ENCODE assay signal across 2 cellular contexts in the genomic region with DNA sequence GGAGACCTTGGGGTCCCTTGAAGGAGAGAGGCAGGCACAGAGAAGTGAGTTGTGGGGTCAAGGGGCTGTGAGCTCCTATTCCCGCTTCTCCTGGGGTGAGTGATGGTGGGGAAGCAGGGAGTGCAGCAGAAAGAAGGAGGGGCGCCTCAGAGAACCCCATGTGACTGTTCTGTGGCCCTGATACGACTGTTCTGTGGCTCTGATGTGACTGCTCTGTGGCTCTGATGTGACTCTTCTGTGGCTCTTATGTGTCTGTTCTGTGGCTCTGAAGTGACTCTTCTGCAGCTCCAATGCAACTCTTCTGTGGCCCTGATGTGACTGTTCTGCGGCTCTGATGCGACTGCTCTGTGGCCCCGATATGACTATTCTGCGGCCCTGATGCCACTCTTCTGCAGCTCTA.
TF ChIP-seq lines count a peak whose summit lies in the region.

No MANE protein-coding gene starts in this region.

TF ChIP-seq in IMR-90, 13 proteins besides CTCF, POLR2A, EP300 and RAD21:
- TF ChIP-seq NFE2L2 (IDR thresholded peaks at IDR 0.05; ENCODE audit: low read depth, low read length) (no peak), CHD1 (IDR thresholded peaks at IDR 0.05; ENCODE audit: low read depth, low read length) (no peak), FOS (IDR thresholded peaks at IDR 0.05; ENCODE audit: low read depth, low read length) (no peak), MAZ (IDR thresholded peaks at IDR 0.05; ENCODE audit: borderline replicate concordance, low read depth, low read length) (no peak), SMC3 (IDR thresholded peaks at IDR 0.05; ENCODE audit: low read depth, low read length) (no peak), MXI1 (IDR thresholded peaks at IDR 0.05; ENCODE audit: borderline replicate concordance, low read depth, low read length) (no peak), MAFK (IDR thresholded peaks at IDR 0.05; ENCODE audit: low read depth, low read length) (no peak), RCOR1 (IDR thresholded peaks at IDR 0.05; ENCODE audit: insufficient replicate concordance, low read length) (no peak), CEBPB (IDR thresholded peaks at IDR 0.05; ENCODE audit: low read depth, low read length) (no peak), BHLHE40 (IDR thresholded peaks at IDR 0.05; ENCODE audit: low read depth, low read length) (no peak), RFX5 (IDR thresholded peaks at IDR 0.05; ENCODE audit: low read depth, low read length) (no peak)
- TF ChIP-seq, protein P1, sequence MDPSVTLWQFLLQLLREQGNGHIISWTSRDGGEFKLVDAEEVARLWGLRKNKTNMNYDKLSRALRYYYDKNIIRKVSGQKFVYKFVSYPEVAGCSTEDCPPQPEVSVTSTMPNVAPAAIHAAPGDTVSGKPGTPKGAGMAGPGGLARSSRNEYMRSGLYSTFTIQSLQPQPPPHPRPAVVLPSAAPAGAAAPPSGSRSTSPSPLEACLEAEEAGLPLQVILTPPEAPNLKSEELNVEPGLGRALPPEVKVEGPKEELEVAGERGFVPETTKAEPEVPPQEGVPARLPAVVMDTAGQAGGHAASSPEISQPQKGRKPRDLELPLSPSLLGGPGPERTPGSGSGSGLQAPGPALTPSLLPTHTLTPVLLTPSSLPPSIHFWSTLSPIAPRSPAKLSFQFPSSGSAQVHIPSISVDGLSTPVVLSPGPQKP (IDR thresholded peaks at IDR 0.05; ENCODE audit: borderline replicate concordance, low read depth, low read length): no peak
- TF ChIP-seq, protein P2, sequence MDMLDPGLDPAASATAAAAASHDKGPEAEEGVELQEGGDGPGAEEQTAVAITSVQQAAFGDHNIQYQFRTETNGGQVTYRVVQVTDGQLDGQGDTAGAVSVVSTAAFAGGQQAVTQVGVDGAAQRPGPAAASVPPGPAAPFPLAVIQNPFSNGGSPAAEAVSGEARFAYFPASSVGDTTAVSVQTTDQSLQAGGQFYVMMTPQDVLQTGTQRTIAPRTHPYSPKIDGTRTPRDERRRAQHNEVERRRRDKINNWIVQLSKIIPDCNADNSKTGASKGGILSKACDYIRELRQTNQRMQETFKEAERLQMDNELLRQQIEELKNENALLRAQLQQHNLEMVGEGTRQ (IDR thresholded peaks at IDR 0.05; ENCODE audit: low read depth, low read length): no peak

TF ChIP-seq in WTC11, 78 proteins besides CTCF, POLR2A, EP300 and RAD21:
- TF ChIP-seq ETV6 (CRISPR knock-in tag; IDR thresholded peaks at IDR 0.05) (no peak), PRRX2 (CRISPR knock-in tag; IDR thresholded peaks at IDR 0.05) (no peak), FOXJ3 (CRISPR knock-in tag; IDR thresholded peaks at IDR 0.05; ENCODE audit: borderline replicate concordance) (no peak), ZNF671 (CRISPR knock-in tag; IDR thresholded peaks at IDR 0.05) (no peak), FOXP1 (CRISPR knock-in tag; IDR thresholded peaks at IDR 0.05; ENCODE audit: borderline replicate concordance) (no peak), ATF1 (CRISPR knock-in tag; IDR thresholded peaks at IDR 0.05) (no peak), ZBTB21 (CRISPR knock-in tag; IDR thresholded peaks at IDR 0.05; ENCODE audit: borderline replicate concordance) (no peak), NFATC4 (CRISPR knock-in tag; IDR thresholded peaks at IDR 0.05) (no peak), RELA (CRISPR knock-in tag; IDR thresholded peaks at IDR 0.05; ENCODE audit: borderline replicate concordance) (no peak), E2F1 (CRISPR knock-in tag; IDR thresholded peaks at IDR 0.05) (no peak), SOX15 (CRISPR knock-in tag; IDR thresholded peaks at IDR 0.05) (no peak), MYBL2 (CRISPR knock-in tag; IDR thresholded peaks at IDR 0.05) (no peak), GABPB1 (CRISPR knock-in tag; IDR thresholded peaks at IDR 0.05) (no peak), ATF2 (CRISPR knock-in tag; IDR thresholded peaks at IDR 0.05; ENCODE audit: borderline replicate concordance, low read depth) (no peak), NR2C2 (CRISPR knock-in tag; IDR thresholded peaks at IDR 0.05) (no peak), PREB (CRISPR knock-in tag; IDR thresholded peaks at IDR 0.05; ENCODE audit: borderline replicate concordance) (no peak), TP53 (CRISPR knock-in tag; IDR thresholded peaks at IDR 0.05) (no peak)
- TF ChIP-seq, protein P3, sequence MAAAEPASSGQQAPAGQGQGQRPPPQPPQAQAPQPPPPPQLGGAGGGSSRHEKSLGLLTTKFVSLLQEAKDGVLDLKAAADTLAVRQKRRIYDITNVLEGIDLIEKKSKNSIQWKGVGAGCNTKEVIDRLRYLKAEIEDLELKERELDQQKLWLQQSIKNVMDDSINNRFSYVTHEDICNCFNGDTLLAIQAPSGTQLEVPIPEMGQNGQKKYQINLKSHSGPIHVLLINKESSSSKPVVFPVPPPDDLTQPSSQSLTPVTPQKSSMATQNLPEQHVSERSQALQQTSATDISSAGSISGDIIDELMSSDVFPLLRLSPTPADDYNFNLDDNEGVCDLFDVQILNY (CRISPR knock-in tag; IDR thresholded peaks at IDR 0.05): no peak
- TF ChIP-seq, protein P4, sequence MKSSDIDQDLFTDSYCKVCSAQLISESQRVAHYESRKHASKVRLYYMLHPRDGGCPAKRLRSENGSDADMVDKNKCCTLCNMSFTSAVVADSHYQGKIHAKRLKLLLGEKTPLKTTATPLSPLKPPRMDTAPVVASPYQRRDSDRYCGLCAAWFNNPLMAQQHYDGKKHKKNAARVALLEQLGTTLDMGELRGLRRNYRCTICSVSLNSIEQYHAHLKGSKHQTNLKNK (CRISPR knock-in tag; IDR thresholded peaks at IDR 0.05): no peak
TF ChIP-seq in WTC11: peak in this region for 0.
